1 cellular context compared by ENCODE assay signal in genomic region chr5:170284231-170284630, GRCh38.
TF ChIP-seq lines count a peak whose summit lies in the region.

No MANE protein-coding gene starts in this region.

TF ChIP-seq in GM23338, 12 proteins besides CTCF, POLR2A, EP300 and RAD21 (continued from another document):
- TF ChIP-seq REST (IDR thresholded peaks at IDR 0.05; ENCODE audit: unreplicated experiment) (no peak), CREB1 (CRISPR knock-in tag; IDR thresholded peaks at IDR 0.05; ENCODE audit: low read depth) (no peak)
